Comparison of ENCODE assay signal across 8 cellular contexts in genomic region chrX:73215263-73215662, GRCh38. TPM values are rescaled to one million over a fixed set of nuclear protein-coding genes. Genes with fewer than 3 reads are reported as not detected.
DNase-seq lines count a peak whose midpoint lies in the region; ATAC-seq and TF ChIP-seq lines count a peak whose summit lies in the region.
"Had no signal": no experiment of that assay in that cellular context is flagged by ENCODE, and none has a peak within 500 bp of the region (broad histone marks: within the 10 kb centered on the region; RNA-seq: fewer than 3 reads in every experiment).

No MANE protein-coding gene starts in this region.

- no peaks in the 10 kb centered on the region for H3K79me2 ChIP-seq in fibroblast of lung (ENCODE audit: control insufficient read depth, insufficient read depth, low read length)

- no peak overlapping the region for H3K9ac ChIP-seq in fibroblast of lung (ENCODE audit: insufficient read depth, low read length)

- H3K4me1 ChIP-seq in Peyer's patch (no peaks in the 10 kb centered on the region), fibroblast of lung (ENCODE audit: control insufficient read depth, extremely low read depth, insufficient read depth, low read length) (no peaks in the 10 kb centered on the region)

- no peaks in the 10 kb centered on the region for H4K20me1 ChIP-seq in fibroblast of lung (ENCODE audit: control insufficient read depth, extremely low read depth, insufficient read depth, low read length)

- peak overlapping the region in 2 of 4 donors; percentile 11 to 26 for H3K27ac ChIP-seq in Peyer's patch
- no peak overlapping the region for H3K27ac ChIP-seq in fibroblast of lung (ENCODE audit: insufficient read depth, low read length)
- peak overlapping the region in 4 of 21 experiments; percentile 0 to 44 (median 24) for H3K27ac ChIP-seq in skin epidermis

- peak overlapping the region in 3 of 4 donors; percentile 28 to 46 (median 30) for H3K4me3 ChIP-seq in Peyer's patch
- peak overlapping the region in 3 of 4 experiments; percentile 31 to 54 (median 41) for H3K4me3 ChIP-seq in fibroblast of lung (replicated peaks in 1 of 4; ENCODE audit: control extremely low read depth in 1 of 4, insufficient read depth in 1 of 4, low read depth in 3 of 4, low read length in 4 of 4)
- H3K4me3 ChIP-seq in skin epidermis: peak overlapping the region in 4 of 7 experiments; percentile 25 to 51 (median 44)

- no peaks in the 10 kb centered on the region for H3K27me3 ChIP-seq in Peyer's patch
- no peaks in the 10 kb centered on the region for H3K27me3 ChIP-seq in fibroblast of lung (ENCODE audit: control insufficient read depth, insufficient read depth, low read length)

- in situ Hi-C loops in ACHN (cut with HindIII; ENCODE audit: low pct_ligation_motif_present, low pct_unique_long_range_greater_than_20kb, low sequenced_read_pairs): no loop called here

- no peak for TF ChIP-seq POLR2A in Peyer's patch (IDR thresholded peaks at IDR 0.05)

- H3K9me3 ChIP-seq in Peyer's patch (no peaks in the 10 kb centered on the region), fibroblast of lung (ENCODE audit: control insufficient read depth, insufficient read depth, low read depth, low read length) (no peaks in the 10 kb centered on the region)

- ATAC-seq in GM21526 (IDR thresholded peaks at IDR 0.05; ENCODE audit: low FRiP score, unreplicated experiment) (peak; percentile 23), GM19351 (IDR thresholded peaks at IDR 0.05; ENCODE audit: unreplicated experiment) (no peak)

- DNase-seq in Peyer's patch: no peak
- DNase-seq in fibroblast of lung (ENCODE audit: low read depth in 2 of 2): no peak
- DNase-seq in ACHN: no peak
- no peak for DNase-seq in AML-193 (lab: John Stamatoyannopoulos, UW)
- DNase-seq: IMR-90 had no signal

- peak overlapping the region; percentile 12 for H2AFZ ChIP-seq in fibroblast of lung (ENCODE audit: low read length)

- no peaks in the 10 kb centered on the region for H3K36me3 ChIP-seq in Peyer's patch
- no peaks in the 10 kb centered on the region for H3K36me3 ChIP-seq in fibroblast of lung (ENCODE audit: control insufficient read depth, insufficient read depth, low read length)

- peak overlapping the region; percentile 59 for H3K4me2 ChIP-seq in fibroblast of lung (ENCODE audit: extremely low read depth, insufficient read depth, low read length)

- no peak for TF ChIP-seq CTCF in Peyer's patch (IDR thresholded peaks at IDR 0.05)
- no peak for TF ChIP-seq CTCF in fibroblast of lung (conservative IDR thresholded peaks at IDR 0.05 in 1 of 2, IDR thresholded peaks at IDR 0.05 in 1 of 2; ENCODE audit: low read depth in 1 of 2, low read length in 2 of 2)

RNA-seq across cellular contexts. Expression of gene NAP1L2, which starts 0.6 kb away (rescaled TPM):
- total RNA-seq in Peyer's patch (under 1 TPM in 2 of 4 donors, not detected in 2; 0.54 to 0.83 TPM), fibroblast of lung (0.51 and 3.6 TPM in 2 replicates)
- 0.87 and 0.93 TPM in 2 replicates for polyA plus RNA-seq in fibroblast of lung
- 0.71 and 1.0 TPM in 2 replicates for polyA plus RNA-seq in fibroblast of lung (2012)
- 0.22 TPM in 1 of 2 replicates, not detected in the other for polyA minus RNA-seq in fibroblast of lung (ENCODE audit: low replicate concordance)
- total RNA-seq: IMR-90 had no signal
